ENCODE assay signal across 8 cellular contexts in genomic region chr1:168136709-168137514, GRCh38. TPM values are rescaled to one million over a fixed set of nuclear protein-coding genes. Genes with fewer than 3 reads are reported as not detected.
A peak's percentile ranks its signal among the peaks of the same experiment; 100 is the strongest.
DNase-seq lines count a peak whose midpoint lies in the region; ATAC-seq and TF ChIP-seq lines count a peak whose summit lies in the region.

A gene with protein sequence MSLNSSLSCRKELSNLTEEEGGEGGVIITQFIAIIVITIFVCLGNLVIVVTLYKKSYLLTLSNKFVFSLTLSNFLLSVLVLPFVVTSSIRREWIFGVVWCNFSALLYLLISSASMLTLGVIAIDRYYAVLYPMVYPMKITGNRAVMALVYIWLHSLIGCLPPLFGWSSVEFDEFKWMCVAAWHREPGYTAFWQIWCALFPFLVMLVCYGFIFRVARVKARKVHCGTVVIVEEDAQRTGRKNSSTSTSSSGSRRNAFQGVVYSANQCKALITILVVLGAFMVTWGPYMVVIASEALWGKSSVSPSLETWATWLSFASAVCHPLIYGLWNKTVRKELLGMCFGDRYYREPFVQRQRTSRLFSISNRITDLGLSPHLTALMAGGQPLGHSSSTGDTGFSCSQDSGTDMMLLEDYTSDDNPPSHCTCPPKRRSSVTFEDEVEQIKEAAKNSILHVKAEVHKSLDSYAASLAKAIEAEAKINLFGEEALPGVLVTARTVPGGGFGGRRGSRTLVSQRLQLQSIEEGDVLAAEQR (minus strand): TSS chr1:168136930. CDS start chr1:168104850, 32,080 bp downstream.

- H3K27ac Mint-ChIP-seq in stimulated activated naive B cell treated with anti-CD40 and anti-IgM and Interleukin-4, amounts not matched to agents 10 μg/mL and 1 μg/mL and 100 μg/mL, for 72 hours, result peak within 1 kb of the TSS; percentile 78

- H3K9me3 Mint-ChIP-seq in stimulated activated naive B cell treated with anti-CD40 and anti-IgM and Interleukin-4, amounts not matched to agents 10 μg/mL and 1 μg/mL and 100 μg/mL, for 72 hours, result no peaks in the 10 kb centered on the region

- peaks cover 11% of the 10 kb centered on the region for H3K4me1 ChIP-seq in effector memory CD4-positive, alpha-beta T cell (ENCODE audit: control insufficient read depth, insufficient read depth, low read length, poor library complexity, severe bottlenecking)

- TF ChIP-seq CTCF in LNCaP clone FGC (IDR thresholded peaks at IDR 0.05; ENCODE audit: control insufficient read depth, extremely low read depth, insufficient read depth), result no peak
- TF ChIP-seq CTCF in WI38 (IDR thresholded peaks at IDR 0.05; ENCODE audit: low read depth, low read length), result no peak
- TF ChIP-seq CTCF in lower leg skin (IDR thresholded peaks at IDR 0.05), result no peak

- peak within 1 kb of the TSS; percentile 89 to 90 for H3K4me3 Mint-ChIP-seq in stimulated activated naive B cell treated with anti-CD40 and anti-IgM and Interleukin-4, amounts not matched to agents 10 μg/mL and 1 μg/mL and 100 μg/mL, for 72 hours

- peaks cover 23 to 26% of the 10 kb centered on the region in 2 donors for H3K4me1 Mint-ChIP-seq in stimulated activated naive B cell treated with anti-CD40 and anti-IgM and Interleukin-4, amounts not matched to agents 10 μg/mL and 1 μg/mL and 100 μg/mL, for 72 hours

- 0 to 1% methylated on average over 29 to 40 of the region's 86 CpGs for WGBS in lower leg skin, 2 donors

- DNase-seq in DMS153 treated with DMSO at 0.1 percent for 48 hours (lab: John Stamatoyannopoulos, UW; ENCODE audit: unreplicated experiment) (peak; percentile 37), DMS153 (lab: John Stamatoyannopoulos, UW) (no peak), LNCaP clone FGC (ENCODE audit: low read depth) (no peak), lower leg skin (ENCODE audit: low spot score in 2 of 2) (peak in 1 of 2 donors; percentile 90)
- no peak for DNase-seq in effector memory CD4-positive, alpha-beta T cell
- DNase-seq in stimulated activated naive B cell treated with anti-CD40 and anti-IgM and Interleukin-4, amounts not matched to agents 10 μg/mL and 1 μg/mL and 100 μg/mL, for 72 hours, result no peak

- peaks cover 17 to 24% of the 10 kb centered on the region in 2 donors for H3K27me3 Mint-ChIP-seq in stimulated activated naive B cell treated with anti-CD40 and anti-IgM and Interleukin-4, amounts not matched to agents 10 μg/mL and 1 μg/mL and 100 μg/mL, for 72 hours

- intact Hi-C loops in lower leg skin (cut with DNase I; ENCODE audit: low total_unique reads), result no loop called here

- H3K4me3 ChIP-seq in LNCaP clone FGC (ENCODE audit: low read depth, low read length) (peak within 1 kb of the TSS; percentile 58), WI38 (ENCODE audit: low read depth, low read length) (peak within 1 kb of the TSS; percentile 68), lower leg skin (ENCODE audit: low read depth, poor library complexity, severe bottlenecking) (peak within 1 kb of the TSS; percentile 50)
- peak within 1 kb of the TSS; percentile 73 for H3K4me3 ChIP-seq in effector memory CD4-positive, alpha-beta T cell (ENCODE audit: insufficient read depth, low read depth, low read length, poor library complexity, severe bottlenecking)

- TF ChIP-seq POLR2A in lower leg skin (IDR thresholded peaks at IDR 0.05), result no peak

- peak; percentile 41 to 57 for ATAC-seq in stimulated activated naive B cell treated with anti-CD40 and anti-IgM and Interleukin-4, amounts not matched to agents 10 μg/mL and 1 μg/mL and 100 μg/mL, for 72 hours (replicated peaks)
- ATAC-seq in HG03280 (IDR thresholded peaks at IDR 0.05; ENCODE audit: unreplicated experiment), result no peak

- no peaks in the 10 kb centered on the region for H3K36me3 ChIP-seq in effector memory CD4-positive, alpha-beta T cell (ENCODE audit: control insufficient read depth, insufficient read depth, low read length)

- H3K27ac ChIP-seq in effector memory CD4-positive, alpha-beta T cell (ENCODE audit: insufficient read depth, low read length, poor library complexity, severe bottlenecking), result no peak within 1 kb of the TSS

- peaks cover 15% of the 10 kb centered on the region for H3K27me3 ChIP-seq in effector memory CD4-positive, alpha-beta T cell (replicated peaks; ENCODE audit: control insufficient read depth, insufficient read depth, low read length, poor library complexity, severe bottlenecking)

- H3K9me3 ChIP-seq in effector memory CD4-positive, alpha-beta T cell (ENCODE audit: control insufficient read depth, low read length), result no peaks in the 10 kb centered on the region

- H3K36me3 Mint-ChIP-seq in stimulated activated naive B cell treated with anti-CD40 and anti-IgM and Interleukin-4, amounts not matched to agents 10 μg/mL and 1 μg/mL and 100 μg/mL, for 72 hours, result peaks cover 3 to 4% of the 10 kb centered on the region in 2 donors

RNA-seq across cellular contexts. Expression of the gene that starts here (rescaled TPM):
- 1 to 10 TPM in 3 of 4 donors, under 1 TPM in 1; 0.97 to 5.9 (median 1.6) TPM for total RNA-seq in lower leg skin
